Comparison of ENCODE assay signal across 25 cellular contexts in the genomic region with DNA sequence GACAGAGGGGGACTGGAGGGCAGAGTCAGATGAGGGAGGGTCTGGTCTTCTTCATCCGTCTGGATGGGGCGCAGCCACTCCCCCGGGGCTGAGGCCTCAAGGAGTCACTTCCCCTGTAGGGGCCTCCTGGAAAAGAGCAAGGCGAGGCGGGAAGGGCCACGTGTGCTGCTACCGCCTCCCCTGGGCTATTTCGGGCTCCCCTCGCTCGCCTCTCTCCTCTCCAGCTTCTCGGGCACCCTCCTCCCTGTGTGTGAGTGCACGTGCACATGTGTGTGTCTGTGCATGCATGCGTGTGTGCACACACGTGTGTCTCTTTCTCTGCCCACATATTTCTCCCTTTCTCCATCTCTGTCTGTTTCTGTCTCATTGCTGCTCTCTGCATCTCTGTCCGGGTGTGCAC. TPM values are rescaled to one million over a fixed set of nuclear protein-coding genes. Genes with fewer than 3 reads are reported as not detected.
"Had no signal": no experiment of that assay in that cellular context is flagged by ENCODE, and none has a peak within 500 bp of the region (broad histone marks: within the 10 kb centered on the region; RNA-seq: fewer than 3 reads in every experiment).

No MANE protein-coding gene starts in this region.

- ATAC-seq: activated CD8-positive, alpha-beta T cell treated with anti-CD3 and anti-CD28 coated beads for 36 hours; activated T-cell treated with anti-CD3 and anti-CD28 coated beads, Interleukin-2, amount 50 U/mL, for 4 hours; activated T-helper 17 cell treated with anti-CD3 and anti-CD28 coated beads, Interleukin-2, amount 50 U/mL, for 72 hours; body of pancreas; effector memory CD8-positive, alpha-beta T cell; gastrocnemius medialis; naive thymus-derived CD8-positive, alpha-beta T cell; psoas muscle; WTC11 had no signal

- H3K4me1 ChIP-seq: body of pancreas, gastrocnemius medialis, parathyroid adenoma, psoas muscle, suprapubic skin, tibial artery had no signal

- H3K9ac ChIP-seq: parathyroid adenoma had no signal

- FAIRE-seq: keratinocyte had no signal

- H3K9me3 ChIP-seq: body of pancreas, gastrocnemius medialis, psoas muscle, suprapubic skin had no signal

- H3K36me3 ChIP-seq: cardiac muscle cell, gastrocnemius medialis, suprapubic skin, tibial artery had no signal

- H3K79me2 ChIP-seq: parathyroid adenoma had no signal

- H3K4me3 ChIP-seq: body of pancreas, cardiac muscle cell, gastrocnemius medialis, psoas muscle, suprapubic skin, tibial artery had no signal

- H3K27me3 ChIP-seq: body of pancreas had no signal

- DNase-seq: activated CD4-positive, alpha-beta T cell treated with anti-CD3 and anti-CD28 coated beads for 1 hour; activated CD4-positive, alpha-beta T cell treated with anti-CD3 and anti-CD28 coated beads, Interleukin-2, amount 50 U/mL, for 1 hour; activated CD8-positive, alpha-beta T cell treated with anti-CD3 and anti-CD28 coated beads for 36 hours; activated T-cell treated with anti-CD3 and anti-CD28 coated beads, Interleukin-2, amount 50 U/mL, for 4 hours; body of pancreas; cortex of kidney; effector memory CD8-positive, alpha-beta T cell; erythroblast; gastrocnemius medialis; glutamatergic neuron; hippocampal formation; left cardiac atrium; naive thymus-derived CD8-positive, alpha-beta T cell; psoas muscle; stimulated activated naive CD4-positive, alpha-beta T cell; T-helper 2 cell; tibial artery had no signal

- H2AFZ ChIP-seq: parathyroid adenoma had no signal

- H3K27ac ChIP-seq: body of pancreas, cardiac muscle cell, gastrocnemius medialis, parathyroid adenoma, psoas muscle, suprapubic skin, tibial artery had no signal

RNA-seq across cellular contexts. Expression of gene GSG1L, which starts 10.1 kb away (rescaled TPM):
- total RNA-seq: activated CD8-positive, alpha-beta T cell treated with anti-CD3 and anti-CD28 coated beads for 36 hours; activated T-cell treated with anti-CD3 and anti-CD28 coated beads, Interleukin-2, amount 50 U/mL, for 4 hours; body of pancreas; cardiac muscle cell; chondrocyte; gastrocnemius medialis; naive thymus-derived CD8-positive, alpha-beta T cell; neural crest cell had no signal
- polyA plus RNA-seq: cardiac muscle cell; keratinocyte; naive thymus-derived CD8-positive, alpha-beta T cell had no signal
